ENCODE assay signal across 15 cellular contexts in genomic region chr3:58766587-58767282, GRCh38.
"Had no signal": no experiment of that assay in that cellular context is flagged by ENCODE, and none has a peak within 500 bp of the region (broad histone marks: within the 10 kb centered on the region; RNA-seq: fewer than 3 reads in every experiment).

No MANE protein-coding gene starts in this region.

- DNase-seq: dermis blood vessel endothelial cell; foreskin keratinocyte; kidney; left cardiac atrium; mammary epithelial cell; natural killer cell; posterior cingulate gyrus; spleen; stimulated activated CD4-positive, alpha-beta T cell treated with anti-CD3 and anti-CD28 coated beads, Interleukin-15, amount 100 ng/mL, for 24 hours; stimulated activated CD4-positive, alpha-beta T cell treated with anti-CD3 and anti-CD28 coated beads, Interleukin-1b, Interleukin-23, amount 100 ng/mL, for 48 hours; stimulated activated CD4-positive, alpha-beta T cell treated with anti-CD3 and anti-CD28 coated beads, Interleukin-4, amount 100 ng/mL, for 24 hours; tibial artery; upper lobe of left lung had no signal

- ATAC-seq: foreskin keratinocyte; left cardiac atrium; natural killer cell; sciatic nerve; stimulated activated memory B cell treated with anti-CD40 and anti-IgM and Interleukin-4, amounts not matched to agents 10 μg/mL and 1 μg/mL and 100 μg/mL, for 72 hours had no signal
